Comparison of ENCODE assay signal across 8 cellular contexts in the genomic region with DNA sequence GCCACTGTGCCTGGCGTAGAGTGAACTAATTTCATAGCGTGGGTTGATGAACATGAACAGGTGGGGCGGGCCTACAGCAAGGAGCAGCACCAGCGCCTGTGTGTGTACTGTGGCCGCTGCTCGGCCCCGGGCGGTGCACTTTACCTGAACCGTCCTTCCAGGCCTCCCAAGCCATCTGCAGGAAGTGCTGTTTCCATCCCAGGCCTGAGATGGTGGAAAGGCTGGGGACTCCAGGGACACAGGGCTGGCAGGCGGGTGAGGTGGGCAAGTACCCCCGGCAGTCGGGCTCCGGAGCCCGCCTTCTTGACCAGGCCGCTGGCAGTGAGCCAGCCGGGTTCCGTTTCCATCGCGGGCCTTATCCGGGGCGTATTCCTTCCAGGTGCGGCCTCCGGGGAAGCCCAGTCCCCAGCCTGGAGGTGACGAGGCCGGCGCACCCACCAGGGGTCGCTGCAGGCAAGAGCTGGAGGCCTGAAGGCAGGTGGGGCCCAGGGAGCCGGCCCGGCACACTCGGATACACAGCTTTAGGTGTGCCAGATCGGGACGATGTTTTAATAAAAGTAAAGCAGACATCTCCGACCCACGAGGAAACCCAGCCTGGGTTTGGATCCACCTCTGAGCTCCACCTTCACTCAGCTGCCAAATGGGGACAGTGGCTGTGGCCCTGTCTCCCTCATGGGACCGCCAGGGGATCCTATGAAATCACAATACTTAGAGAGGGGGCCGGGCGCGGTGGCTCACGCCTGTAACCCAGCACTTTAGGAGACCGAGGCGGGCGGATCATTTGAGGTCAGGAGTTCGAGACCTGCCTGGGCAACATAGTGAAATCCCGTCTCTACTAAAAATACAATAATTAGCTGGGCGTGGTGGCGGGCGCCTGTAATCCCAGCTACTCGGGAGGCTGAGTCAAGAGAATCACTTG. TPM values are rescaled to one million over a fixed set of nuclear protein-coding genes. Genes with fewer than 3 reads are reported as not detected.
DNase-seq lines count a peak whose midpoint lies in the region; ATAC-seq and TF ChIP-seq lines count a peak whose summit lies in the region.

No MANE protein-coding gene starts in this region.

- DNase-seq in AG04449 (ENCODE audit: low read depth, low spot score), result no peak
- DNase-seq in NT2/D1 (ENCODE audit: low read depth, low spot score), result peak; percentile 70
- DNase-seq in activated T-cell treated with anti-CD3 and anti-CD28 coated beads, Interleukin-2, amount 50 U/mL, for 24 hours, result peak; percentile 89
- DNase-seq in fibroblast of villous mesenchyme (ENCODE audit: low read depth), result peak; percentile 37
- no peak for DNase-seq in vagina (ENCODE audit: extremely low spot score in 2 of 2)

- TF ChIP-seq POLR2A in vagina (IDR thresholded peaks at IDR 0.05), result no peak

- peaks cover 12% of the 10 kb centered on the region for H3K4me1 ChIP-seq in NT2/D1 (ENCODE audit: insufficient read depth, insufficient read length)
- H3K4me1 ChIP-seq in parathyroid adenoma, result no peaks in the 10 kb centered on the region
- no peaks in the 10 kb centered on the region for H3K4me1 ChIP-seq in vagina

- H3K9ac ChIP-seq in NT2/D1 (ENCODE audit: insufficient read length, low read depth) (no peak overlapping the region), parathyroid adenoma (no peak overlapping the region)

- H3K9me3 ChIP-seq in NT2/D1 (ENCODE audit: insufficient read depth, low read length), result no peaks in the 10 kb centered on the region
- H3K9me3 ChIP-seq in parathyroid adenoma (ENCODE audit: control insufficient read depth, low read length), result no peaks in the 10 kb centered on the region
- no peaks in the 10 kb centered on the region for H3K9me3 ChIP-seq in vagina

- no peaks in the 10 kb centered on the region for H3K36me3 ChIP-seq in NT2/D1 (ENCODE audit: insufficient read depth, insufficient read length, low read length)
- no peaks in the 10 kb centered on the region for H3K36me3 ChIP-seq in parathyroid adenoma (ENCODE audit: control insufficient read depth, insufficient read depth, low read length)
- no peaks in the 10 kb centered on the region for H3K36me3 ChIP-seq in vagina

- H3K4me1 Mint-ChIP-seq in activated T-cell treated with anti-CD3 and anti-CD28 coated beads, Interleukin-2, amount 50 U/mL, for 24 hours (ENCODE audit: low read depth), result peaks cover 8% of the 10 kb centered on the region

- H3K4me2 ChIP-seq in parathyroid adenoma (ENCODE audit: low read length), result no peak overlapping the region

- CTCF ChIA-PET in AG04449 (lab: Yijun Ruan, JAX), result interaction anchor here (0.6 to 12.0 kb wide), 32 partner anchors 9 to 749 kb away, joined by 3 to 609 read pairs (median 4); a partner anchor contains a TSS

- H3K9me3 Mint-ChIP-seq in activated T-cell treated with anti-CD3 and anti-CD28 coated beads, Interleukin-2, amount 50 U/mL, for 24 hours, result peaks cover 6% of the 10 kb centered on the region

- intact Hi-C loops in vagina (cut with DNase I), result loop anchor here (5.0 kb wide), 1 partner anchor 292 kb away; no protein-coding TSS in a partner anchor

- POLR2A ChIA-PET in AG04449 (lab: Yijun Ruan, JAX), result interaction anchor here (1.0 kb wide), 1 partner anchor 289 kb away, joined by 3 read pairs; no protein-coding TSS in a partner anchor

- no peak overlapping the region for H3K27ac Mint-ChIP-seq in activated T-cell treated with anti-CD3 and anti-CD28 coated beads, Interleukin-2, amount 50 U/mL, for 24 hours

- H3K79me2 ChIP-seq in parathyroid adenoma, result no peaks in the 10 kb centered on the region

- H3K36me3 Mint-ChIP-seq in activated T-cell treated with anti-CD3 and anti-CD28 coated beads, Interleukin-2, amount 50 U/mL, for 24 hours (ENCODE audit: low read depth), result no peaks in the 10 kb centered on the region

- H3K27me3 Mint-ChIP-seq in activated T-cell treated with anti-CD3 and anti-CD28 coated beads, Interleukin-2, amount 50 U/mL, for 24 hours, result peaks cover 35% of the 10 kb centered on the region

- H3K27ac ChIP-seq in parathyroid adenoma (no peak overlapping the region), vagina (no peak overlapping the region)

- H3K4me3 ChIP-seq in AG04449 (ENCODE audit: low read depth, low read length) (no peak overlapping the region), NT2/D1 (ENCODE audit: insufficient read length, low read depth) (peak overlapping the region; percentile 12), fibroblast of villous mesenchyme (ENCODE audit: low read depth, low read length) (no peak overlapping the region), parathyroid adenoma (ENCODE audit: low read depth, low read length) (no peak overlapping the region), vagina (no peak overlapping the region)

- H3K27me3 ChIP-seq in NT2/D1 (ENCODE audit: insufficient read depth, insufficient read length), result peaks cover 14% of the 10 kb centered on the region
- H3K27me3 ChIP-seq in parathyroid adenoma (ENCODE audit: control insufficient read depth, insufficient read depth, low read length), result no peaks in the 10 kb centered on the region
- no peaks in the 10 kb centered on the region for H3K27me3 ChIP-seq in vagina

- TF ChIP-seq CTCF in AG04449 (IDR thresholded peaks at IDR 0.05; ENCODE audit: insufficient read depth, low read length, missing control alignments), result peak; percentile 93
- TF ChIP-seq CTCF in fibroblast of villous mesenchyme (IDR thresholded peaks at IDR 0.05; ENCODE audit: insufficient read depth, low read depth, low read length), result peak; percentile 89
- peak; percentile 32 for TF ChIP-seq CTCF in parathyroid adenoma (IDR thresholded peaks at IDR 0.05)
- TF ChIP-seq CTCF in vagina (IDR thresholded peaks at IDR 0.05), result peak in 2 of 3 experiments; percentile 26 to 48

- H2AFZ ChIP-seq in parathyroid adenoma, result no peak overlapping the region

- ATAC-seq in GM18868 (IDR thresholded peaks at IDR 0.05; ENCODE audit: unreplicated experiment) (peak; percentile 67), HG03175 (IDR thresholded peaks at IDR 0.05; ENCODE audit: unreplicated experiment) (peak; percentile 67)

- no peak overlapping the region for H3K4me3 Mint-ChIP-seq in activated T-cell treated with anti-CD3 and anti-CD28 coated beads, Interleukin-2, amount 50 U/mL, for 24 hours

RNA-seq across cellular contexts. Expression of a gene that starts 22.7 kb away (rescaled TPM):
- total RNA-seq in fibroblast of villous mesenchyme (276 and 412 TPM in 2 replicates), vagina (55.0 TPM)

Comparison
In these comparisons a context has a peak if more than half of its experiments do, and no peak if none do; other contexts are left out.
1. DNase-seq: peak in NT2/D1 (single experiment), activated T-cell treated with anti-CD3 and anti-CD28 coated beads, Interleukin-2, amount 50 U/mL, for 24 hours (single experiment) and fibroblast of villous mesenchyme (single experiment); none in AG04449 (single experiment) and vagina (0 of 2).
2. CTCF ChIP-seq: peak in every context shown above with its lines; median percentile 93 in AG04449; 89 in fibroblast of villous mesenchyme; 37 in vagina; 32 in parathyroid adenoma.